ENCODE assay signal across 2 cellular contexts in genomic region chr2:97743913-97744312, GRCh38.
A peak's percentile ranks its signal among the peaks of the same experiment; 100 is the strongest.
TF ChIP-seq lines count a peak whose summit lies in the region.

No MANE protein-coding gene starts in this region.

TF ChIP-seq in HepG2, 621 proteins besides CTCF, POLR2A, EP300 and RAD21 (continues in another document):
- TF ChIP-seq ZNF414 (CRISPR knock-in tag; IDR thresholded peaks at IDR 0.05), result no peak
- TF ChIP-seq ZNF691 (CRISPR knock-in tag; IDR thresholded peaks at IDR 0.05; ENCODE audit: borderline replicate concordance, low read depth), result no peak
- no peak for TF ChIP-seq TOE1 (CRISPR knock-in tag; IDR thresholded peaks at IDR 0.05)
- TF ChIP-seq CBX5 (CRISPR knock-in tag; IDR thresholded peaks at IDR 0.05; ENCODE audit: borderline replicate concordance), result no peak
- no peak for TF ChIP-seq ZNF567 (CRISPR knock-in tag; IDR thresholded peaks at IDR 0.05; ENCODE audit: borderline replicate concordance)
- no peak for TF ChIP-seq HNF1A (IDR thresholded peaks at IDR 0.05; ENCODE audit: low read depth)
- no peak for TF ChIP-seq HNF1A (CRISPR knock-in tag; IDR thresholded peaks at IDR 0.05; ENCODE audit: borderline replicate concordance)
- TF ChIP-seq ZFP36L1 (CRISPR knock-in tag; IDR thresholded peaks at IDR 0.05), result no peak
- no peak for TF ChIP-seq EEA1 (CRISPR knock-in tag; IDR thresholded peaks at IDR 0.05; ENCODE audit: borderline replicate concordance)
- peak; percentile 65; the same call in 1 of the 2 replicates for TF ChIP-seq ZNF768 (CRISPR knock-in tag; IDR thresholded peaks at IDR 0.05)
- TF ChIP-seq ZNF616 (CRISPR knock-in tag; IDR thresholded peaks at IDR 0.05; ENCODE audit: low read depth), result no peak
- TF ChIP-seq CENPBD1 (CRISPR knock-in tag; IDR thresholded peaks at IDR 0.05; ENCODE audit: borderline replicate concordance, low read depth), result no peak
- 0 out of 2 replicates have a peak, but pooled peaks have one; percentile 44 for TF ChIP-seq ZBTB38 (CRISPR knock-in tag; IDR thresholded peaks at IDR 0.05)
- TF ChIP-seq ZBTB2 (CRISPR knock-in tag; IDR thresholded peaks at IDR 0.05; ENCODE audit: low read depth), result no peak
- TF ChIP-seq ZFP36 (IDR thresholded peaks at IDR 0.05; ENCODE audit: borderline replicate concordance, low read depth, low read length, partially characterized antibody), result no peak
- TF ChIP-seq PRDM4 (CRISPR knock-in tag; IDR thresholded peaks at IDR 0.05; ENCODE audit: borderline replicate concordance), result no peak
- peak; percentile 43; the same call in 1 of the 2 replicates for TF ChIP-seq SALL1 (CRISPR knock-in tag; IDR thresholded peaks at IDR 0.05)
- no peak for TF ChIP-seq ZFP36L2 (CRISPR knock-in tag; IDR thresholded peaks at IDR 0.05)

TF ChIP-seq in SK-N-SH treated with all-trans-retinoic acid at 6 μM for 48 hours, 23 proteins besides CTCF, POLR2A, EP300 and RAD21 (continued from another document):
- TF ChIP-seq CREB5 (CRISPR knock-in tag; IDR thresholded peaks at IDR 0.05; ENCODE audit: low read depth), result no peak
- TF ChIP-seq ISL1 (CRISPR knock-in tag; IDR thresholded peaks at IDR 0.05), result no peak
- TF ChIP-seq PATZ1 (CRISPR knock-in tag; IDR thresholded peaks at IDR 0.05; ENCODE audit: borderline replicate concordance), result no peak
- no peak for TF ChIP-seq ZNF565 (CRISPR knock-in tag; conservative IDR thresholded peaks at IDR 0.05; ENCODE audit: low read depth)
- TF ChIP-seq PPARA (CRISPR knock-in tag; IDR thresholded peaks at IDR 0.05; ENCODE audit: borderline replicate concordance), result no peak
- TF ChIP-seq OSR1 (CRISPR knock-in tag; IDR thresholded peaks at IDR 0.05), result no peak
- no peak for TF ChIP-seq RARB (CRISPR knock-in tag; IDR thresholded peaks at IDR 0.05)
- no peak for TF ChIP-seq POU6F1 (CRISPR knock-in tag; IDR thresholded peaks at IDR 0.05; ENCODE audit: borderline replicate concordance, low read depth)
- TF ChIP-seq TCF4 (CRISPR knock-in tag; IDR thresholded peaks at IDR 0.05; ENCODE audit: borderline replicate concordance), result no peak
- TF ChIP-seq ESRRG (CRISPR knock-in tag; IDR thresholded peaks at IDR 0.05), result no peak
- no peak for TF ChIP-seq TOX (CRISPR knock-in tag; IDR thresholded peaks at IDR 0.05; ENCODE audit: borderline replicate concordance)
- no peak for TF ChIP-seq TSHZ2 (CRISPR knock-in tag; IDR thresholded peaks at IDR 0.05)
- TF ChIP-seq CSRNP3 (CRISPR knock-in tag; IDR thresholded peaks at IDR 0.05), result no peak
- no peak for TF ChIP-seq ZC3H10 (CRISPR knock-in tag; IDR thresholded peaks at IDR 0.05)
- TF ChIP-seq GLIS3 (CRISPR knock-in tag; IDR thresholded peaks at IDR 0.05), result no peak
